In the genomic region with DNA sequence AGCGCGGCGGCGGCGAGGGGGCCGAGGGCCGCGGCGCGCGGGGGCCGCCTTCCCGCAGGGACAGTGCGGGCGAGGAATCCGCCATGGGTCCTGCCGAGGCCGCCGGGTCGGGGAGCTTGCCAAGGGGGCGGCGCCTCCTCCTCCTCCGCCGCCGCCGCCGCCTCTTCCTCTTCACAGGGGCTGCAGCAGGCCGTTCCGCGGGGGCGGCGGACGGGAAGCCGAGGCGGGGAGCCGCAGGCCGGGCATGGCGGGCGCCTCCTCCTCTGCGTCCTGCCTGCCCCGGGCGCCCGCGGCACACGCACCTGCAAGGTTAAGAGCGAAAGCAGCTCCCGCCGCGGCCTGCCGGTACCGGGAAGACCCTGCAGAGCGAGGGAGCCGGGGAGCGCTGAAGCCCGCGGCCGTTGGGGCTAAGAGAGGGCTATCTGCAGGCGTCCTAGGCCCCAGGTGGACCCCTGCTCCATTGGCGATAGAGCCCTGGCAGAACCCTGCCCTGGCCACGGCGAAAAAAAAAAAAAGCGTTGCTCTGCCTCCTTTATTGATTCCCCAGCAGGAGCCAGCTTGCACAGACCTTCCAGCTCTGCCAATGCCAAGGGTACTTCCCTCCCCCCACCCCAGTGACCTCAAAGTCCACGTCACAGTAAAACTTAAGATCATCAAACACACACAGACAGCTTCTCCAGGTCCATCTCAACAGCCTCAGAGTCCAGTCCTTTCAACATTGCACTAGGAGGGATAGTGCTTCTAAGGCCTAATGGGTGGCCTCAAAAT, we compare ENCODE assay signal across 8 cellular contexts. TPM values are rescaled to one million over a fixed set of nuclear protein-coding genes. Genes with fewer than 3 reads are reported as not detected.
A peak's percentile ranks its signal among the peaks of the same experiment; 100 is the strongest.
DNase-seq lines count a peak whose midpoint lies in the region; ATAC-seq, FAIRE-seq and TF ChIP-seq lines count a peak whose summit lies in the region.

A gene with protein sequence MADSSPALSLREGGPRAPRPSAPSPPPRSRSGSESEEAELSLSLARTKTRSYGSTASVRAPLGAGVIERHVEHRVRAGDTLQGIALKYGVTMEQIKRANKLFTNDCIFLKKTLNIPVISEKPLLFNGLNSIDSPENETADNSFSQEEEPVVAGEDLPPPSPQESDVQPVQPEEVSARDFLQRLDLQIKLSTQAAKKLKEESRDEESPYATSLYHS (minus strand): TSS at position 118 of the 768 bp plus-strand sequence. CDS start 33 bp downstream, at position 85.

- no peak for FAIRE-seq in HepG2 (lab: Jason Lieb, UNC)

- H3K9me3 ChIP-seq in HAP-1 (no peaks in the 10 kb centered on the region), HepG2 (ENCODE audit: low read length) (no peaks in the 10 kb centered on the region)

- no peaks in the 10 kb centered on the region for H3K79me2 ChIP-seq in HepG2 (ENCODE audit: insufficient read depth, low read length)

- TF ChIP-seq RAD21 in HepG2 (CRISPR knock-in tag; IDR thresholded peaks at IDR 0.05), result no peak

- peak; percentile 75 for ATAC-seq in HepG2
- ATAC-seq in HG02970 (IDR thresholded peaks at IDR 0.05; ENCODE audit: low FRiP score, unreplicated experiment), result no peak

- TF ChIP-seq CTCF in GM10266 (IDR thresholded peaks at IDR 0.05; ENCODE audit: control insufficient read depth, insufficient read depth, low read depth, missing control alignments), result no peak
- no peak for TF ChIP-seq CTCF in coronary artery (IDR thresholded peaks at IDR 0.05)
- no peak for TF ChIP-seq CTCF in HepG2 (CRISPR knock-in tag; IDR thresholded peaks at IDR 0.05)

- intact Hi-C loops in HepG2 (cut with micrococcal nuclease; ENCODE audit: unreplicated experiment), result no loop called here

- BruUV-seq in HepG2 (replicated peaks; lab: Mats Ljungman, UMichigan), result no TSS peak

- H3K27me3 ChIP-seq in HAP-1 (ENCODE audit: low read depth) (no peaks in the 10 kb centered on the region), HepG2 (ENCODE audit: control insufficient read depth in 1 of 2, insufficient read depth in 2 of 2, low read length in 2 of 2) (peaks cover 0 to 39% of the 10 kb centered on the region in 2 experiments; a peak in 3 of 5 replicates)

- H3K36me3 ChIP-seq in HAP-1 (replicated peaks), result no peaks in the 10 kb centered on the region; the same call in 1 of the 2 replicates
- no peaks in the 10 kb centered on the region for H3K36me3 ChIP-seq in HepG2 (replicated peaks in 1 of 2; ENCODE audit: control insufficient read depth in 1 of 2, insufficient read depth in 2 of 2, low read length in 2 of 2)

- H3K9ac ChIP-seq in HepG2 (ENCODE audit: insufficient read depth, low read depth, low read length), result no peak within 1 kb of the TSS

- no peak within 1 kb of the TSS for H2AFZ ChIP-seq in HepG2 (ENCODE audit: low read length)

- H4K20me1 ChIP-seq in HepG2 (ENCODE audit: insufficient read depth, low read length), result no peaks in the 10 kb centered on the region

- no peak for TF ChIP-seq POLR2A in HepG2 (IDR thresholded peaks at IDR 0.05; ENCODE audit: insufficient read depth in 1 of 2, low read depth in 2 of 2, low read length in 2 of 2)

- no peak for TF ChIP-seq EP300 in HepG2 (IDR thresholded peaks at IDR 0.05; ENCODE audit: low read depth in 2 of 2, low read length in 2 of 2)
- TF ChIP-seq EP300 in HepG2 (CRISPR knock-in tag; IDR thresholded peaks at IDR 0.05; ENCODE audit: borderline replicate concordance), result no peak

- DNase-seq in GM10266 (ENCODE audit: extremely low spot score) (peak; percentile 77), HAP-1 (ENCODE audit: low spot score in 2 of 2) (peak in 1 of 2 experiments; percentile 74), NCI-H146 (lab: John Stamatoyannopoulos, UW) (peak; percentile 73), coronary artery (ENCODE audit: low spot score) (peak; percentile 76), HepG2 (ENCODE audit: low spot score) (no peak)
- DNase-seq in activated CD4-positive, alpha-beta T cell treated with anti-CD3 and anti-CD28 coated beads for 24 hours (ENCODE audit: low read depth in 2 of 2), result peak; percentile 46 to 52
- peak; percentile 78 for DNase-seq in stimulated activated CD4-positive, alpha-beta T cell treated with anti-CD3 and anti-CD28 coated beads, Interleukin-4, amount 100 ng/mL, for 1 hour

- POLR2A ChIA-PET in HepG2 (lab: Yijun Ruan, JAX), result no interaction called here

- in situ Hi-C loops in HAP-1 (cut with MboI; ENCODE audit: low sequenced_read_pairs), result no loop called here
- in situ Hi-C loops in HepG2 (cut with HindIII; ENCODE audit: extremely low pct_ligation_motif_present, low pct_unique_long_range_greater_than_20kb), result no loop called here

- H3K4me1 ChIP-seq in HAP-1 (peaks cover 12% of the 10 kb centered on the region), HepG2 (ENCODE audit: insufficient read depth, low read length) (no peaks in the 10 kb centered on the region)

- H3K4me2 ChIP-seq in HepG2 (ENCODE audit: low read depth, low read length), result peak within 1 kb of the TSS; percentile 82

- peak within 1 kb of the TSS; percentile 27 for H3K4me3 ChIP-seq in HAP-1
- peak within 1 kb of the TSS; percentile 95 for H3K4me3 ChIP-seq in coronary artery
- H3K4me3 ChIP-seq in HepG2 (replicated peaks in 1 of 3; ENCODE audit: insufficient read depth in 1 of 3, low read depth in 2 of 3, low read length in 3 of 3), result peak within 1 kb of the TSS; percentile 34 to 70 (median 47)

- WGBS in HepG2 (ENCODE audit: low lambda C conversion rate), result 0% methylated on average over 7 of the region's 63 CpGs

- H3K27ac ChIP-seq in coronary artery (peak within 1 kb of the TSS; percentile 80 to 95), HepG2 (ENCODE audit: extremely low read length, insufficient read depth, low read length) (no peak within 1 kb of the TSS)

- CTCF ChIA-PET in HepG2 (lab: Yijun Ruan, JAX; ENCODE audit: low intra/inter-chr PET ratio, low total read pairs), result no interaction called here

TF ChIP-seq in HepG2, 621 proteins besides CTCF, POLR2A, EP300 and RAD21 (continues in another document):
- TF ChIP-seq RBFOX2 (IDR thresholded peaks at IDR 0.05; ENCODE audit: low read depth, low read length) (0 out of 2 replicates have a peak, but pooled peaks have one; percentile 14), ZMYM4 (CRISPR knock-in tag; IDR thresholded peaks at IDR 0.05) (no peak), NFATC3 (CRISPR knock-in tag; IDR thresholded peaks at IDR 0.05) (no peak), TMF1 (CRISPR knock-in tag; IDR thresholded peaks at IDR 0.05; ENCODE audit: low read depth) (0 out of 2 replicates have a peak, but pooled peaks have one; percentile 47), CREB1 (IDR thresholded peaks at IDR 0.05) (0 out of 2 replicates have a peak, but pooled peaks have one; percentile 20), CREB1 (CRISPR knock-in tag; IDR thresholded peaks at IDR 0.05) (no peak), KDM6A (CRISPR knock-in tag; IDR thresholded peaks at IDR 0.05; ENCODE audit: low read depth) (no peak), HOXA3 (CRISPR knock-in tag; IDR thresholded peaks at IDR 0.05) (no peak), ARNT2 (CRISPR knock-in tag; IDR thresholded peaks at IDR 0.05; ENCODE audit: low read depth) (peak; percentile 47; the same call in 1 of the 2 replicates), ZFX (CRISPR knock-in tag; IDR thresholded peaks at IDR 0.05; ENCODE audit: low read depth) (0 out of 2 replicates have a peak, but pooled peaks have one; percentile 9), ZNF160 (CRISPR knock-in tag; IDR thresholded peaks at IDR 0.05) (no peak)
- TF ChIP-seq, protein P1, sequence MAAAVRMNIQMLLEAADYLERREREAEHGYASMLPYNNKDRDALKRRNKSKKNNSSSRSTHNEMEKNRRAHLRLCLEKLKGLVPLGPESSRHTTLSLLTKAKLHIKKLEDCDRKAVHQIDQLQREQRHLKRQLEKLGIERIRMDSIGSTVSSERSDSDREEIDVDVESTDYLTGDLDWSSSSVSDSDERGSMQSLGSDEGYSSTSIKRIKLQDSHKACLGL (CRISPR knock-in tag; IDR thresholded peaks at IDR 0.05), result 0 out of 2 replicates have a peak, but pooled peaks have one; percentile 9
- TF ChIP-seq, protein P2, sequence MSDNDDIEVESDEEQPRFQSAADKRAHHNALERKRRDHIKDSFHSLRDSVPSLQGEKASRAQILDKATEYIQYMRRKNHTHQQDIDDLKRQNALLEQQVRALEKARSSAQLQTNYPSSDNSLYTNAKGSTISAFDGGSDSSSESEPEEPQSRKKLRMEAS (IDR thresholded peaks at IDR 0.05), result 0 out of 2 replicates have a peak, but pooled peaks have one; percentile 3
- TF ChIP-seq, protein P3, sequence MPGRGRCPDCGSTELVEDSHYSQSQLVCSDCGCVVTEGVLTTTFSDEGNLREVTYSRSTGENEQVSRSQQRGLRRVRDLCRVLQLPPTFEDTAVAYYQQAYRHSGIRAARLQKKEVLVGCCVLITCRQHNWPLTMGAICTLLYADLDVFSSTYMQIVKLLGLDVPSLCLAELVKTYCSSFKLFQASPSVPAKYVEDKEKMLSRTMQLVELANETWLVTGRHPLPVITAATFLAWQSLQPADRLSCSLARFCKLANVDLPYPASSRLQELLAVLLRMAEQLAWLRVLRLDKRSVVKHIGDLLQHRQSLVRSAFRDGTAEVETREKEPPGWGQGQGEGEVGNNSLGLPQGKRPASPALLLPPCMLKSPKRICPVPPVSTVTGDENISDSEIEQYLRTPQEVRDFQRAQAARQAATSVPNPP (CRISPR knock-in tag; IDR thresholded peaks at IDR 0.05), result no peak

RNA-seq across cellular contexts. Expression of the gene that starts here (rescaled TPM):
- total RNA-seq in HepG2 (2016; rRNA removed; fragmentation: Illumina TruSeq; extraction: Trizol), result 0.20 and 0.27 TPM in 2 replicates
- total RNA-seq in HepG2 (2016; cell fraction: cytosol; rRNA removed; fragmentation: Illumina TruSeq; extraction: Trizol; ENCODE audit: low read depth), result not detected in 2 replicates
- total RNA-seq in HepG2 (2016; cell fraction: insoluble cytoplasmic fraction; rRNA removed; fragmentation: Illumina TruSeq; extraction: Trizol), result 0.12 and 0.15 TPM in 2 replicates
- total RNA-seq in HepG2 (2016; cell fraction: membrane; rRNA removed; fragmentation: Illumina TruSeq; extraction: Trizol), result 0.15 TPM in 1 of 2 replicates, not detected in the other
- total RNA-seq in HepG2 (2016; cell fraction: nucleus; rRNA removed; fragmentation: Illumina TruSeq; extraction: Trizol), result not detected in 2 replicates
- 0.05 and 0.09 TPM in 2 replicates for polyA plus RNA-seq in HepG2 (2011; rRNA removed)
- 0.06 and 0.08 TPM in 2 replicates for polyA plus RNA-seq in HepG2 (2011; cell fraction: cytosol; rRNA removed)
- polyA plus RNA-seq in HepG2 (2011; cell fraction: nucleus; rRNA removed), result not detected in 2 replicates
- polyA plus RNA-seq in HepG2 (2012), result not detected in 2 replicates
- polyA plus RNA-seq in HepG2 (2016; cell fraction: cytosol; fragmentation: Illumina TruSeq; extraction: Trizol; ENCODE audit: low read depth), result not detected in 2 replicates
- 0.33 TPM in 1 of 2 replicates, not detected in the other for polyA plus RNA-seq in HepG2 (2016; cell fraction: insoluble cytoplasmic fraction; fragmentation: Illumina TruSeq; extraction: Trizol; ENCODE audit: low read depth)
- polyA plus RNA-seq in HepG2 (2016; cell fraction: membrane; fragmentation: Illumina TruSeq; extraction: Trizol; ENCODE audit: low read depth), result not detected in 2 replicates
- polyA plus RNA-seq in HepG2 (2016; cell fraction: nucleus; fragmentation: Illumina TruSeq; extraction: Trizol; ENCODE audit: insufficient read depth, low read depth), result 0.27 TPM in 1 of 2 replicates, not detected in the other
- 2.9 TPM in 1 of 2 replicates, not detected in the other for polyA minus RNA-seq in HepG2 (2011; rRNA and poly(A)+ RNA removed; ENCODE audit: low replicate concordance)
- not detected in 2 replicates for polyA minus RNA-seq in HepG2 (2011; cell fraction: cytosol; rRNA and poly(A)+ RNA removed)
- polyA minus RNA-seq in HepG2 (2011; cell fraction: nucleus; rRNA and poly(A)+ RNA removed), result not detected in 2 replicates

Comparison
In these comparisons a context has a peak if more than half of its experiments do, and no peak if none do; other contexts are left out.
1. H3K4me3 ChIP-seq: peak in every context shown above with its lines; median percentile 95 in coronary artery; 47 in HepG2; 27 in HAP-1.